Comparison of ENCODE assay signal across 22 cellular contexts in genomic region chr11:99979052-99979451, GRCh38.
"Had no signal": no experiment of that assay in that cellular context is flagged by ENCODE, and none has a peak within 500 bp of the region (broad histone marks: within the 10 kb centered on the region; RNA-seq: fewer than 3 reads in every experiment).

No MANE protein-coding gene starts in this region.

- H3K27me3 ChIP-seq: esophagus muscularis mucosa, foreskin keratinocyte, gastroesophageal sphincter, heart left ventricle, hepatocyte, left lung, neutrophil, right lobe of liver, tibial nerve, upper lobe of left lung had no signal

- H3K27ac ChIP-seq: coronary artery, esophagus muscularis mucosa, foreskin keratinocyte, gastroesophageal sphincter, heart left ventricle, hepatocyte, left lung, lower lobe of right lung, neutrophil, parathyroid adenoma, right lobe of liver, thoracic aorta, tibial nerve, upper lobe of left lung had no signal

- H3K9ac ChIP-seq: parathyroid adenoma had no signal

- DNase-seq: dermis blood vessel endothelial cell; effector memory CD4-positive, alpha-beta T cell; foreskin keratinocyte; heart left ventricle; kidney; left lung; lower lobe of right lung; naive thymus-derived CD8-positive, alpha-beta T cell; right lobe of liver; small intestine; stimulated activated CD4-positive, alpha-beta T cell treated with anti-CD3 and anti-CD28 coated beads, Interleukin-15, amount 100 ng/mL, for 24 hours; stimulated activated CD4-positive, alpha-beta T cell treated with anti-CD3 and anti-CD28 coated beads, Interleukin-2, amount 100 ng/mL, for 48 hours; stimulated activated naive B cell treated with anti-CD40 and anti-IgM and Interleukin-4, amounts not matched to agents 10 μg/mL and 1 μg/mL and 100 μg/mL, for 72 hours; upper lobe of left lung had no signal

- H2AFZ ChIP-seq: hepatocyte, parathyroid adenoma had no signal

- H3K79me2 ChIP-seq: hepatocyte, parathyroid adenoma had no signal

- H3K4me2 ChIP-seq: hepatocyte had no signal

- H3K36me3 ChIP-seq: esophagus muscularis mucosa, gastroesophageal sphincter, heart left ventricle, left lung, lower lobe of right lung, neutrophil, right lobe of liver, thoracic aorta, tibial nerve, upper lobe of left lung had no signal

- H3K9me3 ChIP-seq: lower lobe of right lung, neutrophil, right lobe of liver, thoracic aorta had no signal

- H3K4me3 ChIP-seq: coronary artery, esophagus muscularis mucosa, gastroesophageal sphincter, heart left ventricle, hepatocyte, left lung, lower lobe of right lung, right lobe of liver, thoracic aorta, tibial nerve, upper lobe of left lung had no signal
